In the genomic region with DNA sequence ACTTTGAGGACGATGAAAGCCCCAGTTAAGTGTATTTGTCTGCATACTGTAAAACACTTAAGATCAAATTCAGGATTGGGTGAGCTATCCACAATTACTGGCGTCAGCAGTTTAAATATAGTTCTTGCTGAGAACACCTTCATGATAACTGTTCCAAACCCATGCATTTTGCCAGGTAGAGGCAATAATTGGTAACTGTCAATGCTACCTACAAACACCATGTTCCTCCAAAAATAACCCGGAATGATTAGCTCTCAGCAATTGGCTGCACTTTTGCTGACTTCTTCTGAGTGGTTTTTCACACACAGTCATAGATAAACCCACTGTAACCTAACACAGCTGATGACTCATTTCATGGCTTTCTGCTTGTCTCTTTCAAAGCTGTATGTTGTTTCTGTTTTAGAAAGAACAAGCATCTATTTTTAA, we compare ENCODE assay signal across 9 cellular contexts.
A peak's percentile ranks its signal among the peaks of the same experiment; 100 is the strongest.
DNase-seq lines count a peak whose midpoint lies in the region; ATAC-seq and TF ChIP-seq lines count a peak whose summit lies in the region.
"Had no signal": no experiment of that assay in that cellular context is flagged by ENCODE, and none has a peak within 500 bp of the region (broad histone marks: within the 10 kb centered on the region; RNA-seq: fewer than 3 reads in every experiment).

No MANE protein-coding gene starts in this region.

- no peak overlapping the region for H3K4me3 Mint-ChIP-seq in MCF 10A (ENCODE audit: unreplicated experiment)
- no peak overlapping the region for H3K4me3 Mint-ChIP-seq in stimulated activated naive CD8-positive, alpha-beta T cell treated with anti-CD3 and anti-CD28 coated beads, Interleukin-15, amount 100 ng/mL, for 72 hours
- H3K4me3 Mint-ChIP-seq: activated naive CD8-positive, alpha-beta T cell had no signal

- intact Hi-C loops in MCF 10A (cut with micrococcal nuclease) (loop anchor here (10.0 kb wide), 1 partner anchor 299 kb away; no protein-coding TSS in a partner anchor), breast epithelium (cut with DNase I; ENCODE audit: low total_unique reads) (no loop called here), thyroid gland (cut with DNase I) (no loop called here)

- peak; percentile 100 for ATAC-seq in HG02852 (IDR thresholded peaks at IDR 0.05; ENCODE audit: unreplicated experiment)
- peak; percentile 97 for ATAC-seq in stimulated activated naive CD8-positive, alpha-beta T cell treated with anti-CD3 and anti-CD28 coated beads, Interleukin-15, amount 100 ng/mL, for 72 hours

- CTCF ChIA-PET in MCF 10A (lab: Yijun Ruan, JAX) = interaction anchor here (0.7 kb wide), 1 partner anchor 205 kb away, joined by 3 read pairs; no protein-coding TSS in a partner anchor

- no peak overlapping the region for H3K27ac Mint-ChIP-seq in MCF 10A (ENCODE audit: low read depth, unreplicated experiment)
- H3K27ac Mint-ChIP-seq in stimulated activated naive CD8-positive, alpha-beta T cell treated with anti-CD3 and anti-CD28 coated beads, Interleukin-15, amount 100 ng/mL, for 72 hours = no peak overlapping the region
- H3K27ac Mint-ChIP-seq: activated naive CD8-positive, alpha-beta T cell had no signal

- no peaks in the 10 kb centered on the region for H3K27me3 Mint-ChIP-seq in MCF 10A (ENCODE audit: insufficient read depth, unreplicated experiment)
- peaks cover 19% of the 10 kb centered on the region for H3K27me3 Mint-ChIP-seq in stimulated activated naive CD8-positive, alpha-beta T cell treated with anti-CD3 and anti-CD28 coated beads, Interleukin-15, amount 100 ng/mL, for 72 hours
- H3K27me3 Mint-ChIP-seq: activated naive CD8-positive, alpha-beta T cell had no signal

- TF ChIP-seq CTCF in MCF 10A (IDR thresholded peaks at IDR 0.05; ENCODE audit: unreplicated experiment) (no peak), breast epithelium (IDR thresholded peaks at IDR 0.05) (no peak), fibroblast of pulmonary artery (IDR thresholded peaks at IDR 0.05; ENCODE audit: low read length, missing control alignments) (no peak), thyroid gland (IDR thresholded peaks at IDR 0.05) (no peak)

- no peak for TF ChIP-seq POLR2A in breast epithelium (IDR thresholded peaks at IDR 0.05)
- TF ChIP-seq POLR2A in thyroid gland (IDR thresholded peaks at IDR 0.05) = no peak

- H3K9me3 Mint-ChIP-seq in MCF 10A (ENCODE audit: unreplicated experiment) = peaks cover 8% of the 10 kb centered on the region
- peaks cover 8 to 13% of the 10 kb centered on the region in 2 donors for H3K9me3 Mint-ChIP-seq in stimulated activated naive CD8-positive, alpha-beta T cell treated with anti-CD3 and anti-CD28 coated beads, Interleukin-15, amount 100 ng/mL, for 72 hours

- no peaks in the 10 kb centered on the region for H3K36me3 Mint-ChIP-seq in MCF 10A (ENCODE audit: insufficient read depth, unreplicated experiment)
- H3K36me3 Mint-ChIP-seq: activated naive CD8-positive, alpha-beta T cell had no signal

- DNase-seq in MCF 10A (ENCODE audit: unreplicated experiment) = peak; percentile 60
- no peak for DNase-seq in breast epithelium (ENCODE audit: low spot score in 2 of 2)
- peak; percentile 75 for DNase-seq in NCI-H226
- peak; percentile 76 for DNase-seq in fibroblast of pulmonary artery (ENCODE audit: low read depth)
- no peak for DNase-seq in stimulated activated naive CD8-positive, alpha-beta T cell treated with anti-CD3 and anti-CD28 coated beads, Interleukin-15, amount 100 ng/mL, for 72 hours
- no peak for DNase-seq in thyroid gland
- DNase-seq in SKM-1 (lab: John Stamatoyannopoulos, UW; ENCODE audit: unreplicated experiment) = no peak

- H3K4me1 Mint-ChIP-seq in MCF 10A (ENCODE audit: insufficient read depth, unreplicated experiment) = peaks cover 8% of the 10 kb centered on the region
- peaks cover 8% of the 10 kb centered on the region for H3K4me1 Mint-ChIP-seq in stimulated activated naive CD8-positive, alpha-beta T cell treated with anti-CD3 and anti-CD28 coated beads, Interleukin-15, amount 100 ng/mL, for 72 hours

- BruUV-seq in MCF 10A (replicated peaks; lab: Mats Ljungman, UMichigan) = no TSS peak

- no peak overlapping the region for H3K4me3 ChIP-seq in breast epithelium
- no peak overlapping the region for H3K4me3 ChIP-seq in fibroblast of pulmonary artery (replicated peaks; ENCODE audit: low read depth, low read length)
- no peak overlapping the region for H3K4me3 ChIP-seq in thyroid gland (replicated peaks in 1 of 3)

- whole genome bisulfite sequencing in thyroid gland, 2 donors = 40 to 57% methylated on average over 3 of the region's 3 CpGs

- POLR2A ChIA-PET in MCF 10A (lab: Yijun Ruan, JAX) = interaction anchor here (0.8 to 1.5 kb wide), 3 partner anchors 8 to 84 kb away, joined by 3 to 6 read pairs (median 3); no protein-coding TSS in a partner anchor

- H3K4me1 ChIP-seq in breast epithelium = no peaks in the 10 kb centered on the region
- H3K4me1 ChIP-seq in thyroid gland = no peaks in the 10 kb centered on the region

- H3K9me3 ChIP-seq in breast epithelium = no peaks in the 10 kb centered on the region
- no peaks in the 10 kb centered on the region for H3K9me3 ChIP-seq in thyroid gland

- H3K27me3 ChIP-seq in breast epithelium (no peaks in the 10 kb centered on the region), thyroid gland (no peaks in the 10 kb centered on the region)

- H3K27ac ChIP-seq in breast epithelium = no peak overlapping the region
- no peak overlapping the region for H3K27ac ChIP-seq in thyroid gland

- H3K36me3 ChIP-seq in breast epithelium (no peaks in the 10 kb centered on the region), thyroid gland (no peaks in the 10 kb centered on the region)

Comparison
In these comparisons a context has a peak if more than half of its experiments do, and no peak if none do; other contexts are left out.
1. DNase-seq: peak in MCF 10A (single experiment), NCI-H226 (single experiment) and fibroblast of pulmonary artery (single experiment); none in breast epithelium (0 of 2), stimulated activated naive CD8-positive, alpha-beta T cell treated with anti-CD3 and anti-CD28 coated beads, Interleukin-15, amount 100 ng/mL, for 72 hours (0 of 2), thyroid gland (0 of 2) and SKM-1 (single experiment).